In the genomic region with DNA sequence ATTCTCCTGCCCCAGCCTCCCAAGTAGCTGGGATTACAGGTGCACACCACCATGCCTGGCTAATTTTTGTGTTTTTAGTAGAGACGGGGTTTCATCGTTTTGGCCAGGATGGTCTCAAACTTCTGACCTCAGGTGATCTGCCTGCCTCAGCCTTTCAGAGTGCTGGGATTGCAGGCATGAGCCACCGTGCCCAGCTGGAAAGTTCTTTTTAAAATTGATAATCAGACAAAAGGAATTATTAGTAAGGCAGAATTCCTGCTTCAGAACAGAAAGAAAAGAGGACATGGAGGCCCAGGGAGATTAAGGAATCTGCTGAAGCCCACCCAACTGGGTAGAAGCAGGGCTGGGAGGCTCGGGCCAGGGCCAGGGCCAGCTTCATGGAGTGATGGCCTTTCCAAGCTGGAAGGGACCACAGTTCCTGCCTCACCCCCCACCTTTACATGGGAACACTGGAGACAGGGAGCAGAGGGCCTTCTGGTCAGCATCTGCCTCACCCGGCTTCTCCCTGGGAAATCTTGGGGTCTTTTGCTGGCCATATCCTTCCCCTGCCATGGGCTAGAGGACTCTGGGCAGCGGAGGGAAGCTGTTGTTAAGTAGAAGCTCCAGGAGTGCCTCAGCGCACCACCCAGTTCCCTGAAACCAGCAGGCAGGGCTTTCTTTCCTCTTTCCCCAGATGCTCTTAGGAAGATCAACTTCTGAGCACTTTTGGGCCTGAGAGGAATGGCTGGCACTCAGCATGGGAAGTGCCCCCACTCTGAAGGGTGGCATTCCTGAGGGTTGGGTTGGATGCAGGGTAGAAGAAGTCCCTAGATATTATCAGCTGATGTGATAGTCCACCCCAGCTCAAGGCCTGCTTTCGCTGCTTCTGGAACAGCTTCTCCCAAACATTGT, we compare ENCODE assay signal across 27 cellular contexts.
DNase-seq lines count a peak whose midpoint lies in the region; ATAC-seq lines count a peak whose summit lies in the region.
"Had no signal": no experiment of that assay in that cellular context is flagged by ENCODE, and none has a peak within 500 bp of the region (broad histone marks: within the 10 kb centered on the region; RNA-seq: fewer than 3 reads in every experiment).

No MANE protein-coding gene starts in this region.

- H3K36me3 Mint-ChIP-seq in immature natural killer cell: peaks cover 14 to 45% (median 23%) of the 10 kb centered on the region in 3 donors

- H3K14ac ChIP-seq in trophoblast cell (ENCODE audit: low read length): peak overlapping the region; percentile 20

- peaks cover 90 to 99% of the 10 kb centered on the region in 2 donors for H3K4me1 Mint-ChIP-seq in immature natural killer cell

- H4K12ac ChIP-seq in trophoblast cell (ENCODE audit: low read depth, low read length): no peak overlapping the region

- peaks cover 0 to 3% (median 3%) of the 10 kb centered on the region in 3 donors for H3K27me3 Mint-ChIP-seq in immature natural killer cell (ENCODE audit: low read depth in 3 of 3)
- H3K27me3 Mint-ChIP-seq: CD4-positive, alpha-beta memory T cell; naive thymus-derived CD4-positive, alpha-beta T cell had no signal

- no peak overlapping the region for H3K27ac ChIP-seq in trophoblast cell (ENCODE audit: low read depth, low read length)
- H3K27ac ChIP-seq: adrenal gland, parathyroid adenoma, Peyer's patch had no signal

- H3K4me3 Mint-ChIP-seq in immature natural killer cell: peak overlapping the region in 2 of 5 donors; percentile 20 to 43
- H3K4me3 Mint-ChIP-seq: CD4-positive, alpha-beta memory T cell; naive thymus-derived CD4-positive, alpha-beta T cell had no signal

- H3K18ac ChIP-seq in trophoblast cell (ENCODE audit: low read length): no peak overlapping the region

- ATAC-seq in HG03432 (IDR thresholded peaks at IDR 0.05; ENCODE audit: unreplicated experiment) (no peak), HG03039 (IDR thresholded peaks at IDR 0.05; ENCODE audit: unreplicated experiment) (no peak), HG02588 (IDR thresholded peaks at IDR 0.05; ENCODE audit: unreplicated experiment) (no peak)
- ATAC-seq: K562; naive thymus-derived CD4-positive, alpha-beta T cell had no signal

- H2BK5ac ChIP-seq in trophoblast cell (ENCODE audit: low read depth, low read length, poor library complexity): no peak overlapping the region

- H2BK12ac ChIP-seq in trophoblast cell (ENCODE audit: low read length): peak overlapping the region; percentile 46

- peak overlapping the region; percentile 55 to 97 (median 86) for H3K27ac Mint-ChIP-seq in immature natural killer cell
- H3K27ac Mint-ChIP-seq: activated T-helper 2 cell treated with anti-CD3 and anti-CD28 coated beads, Interferon-gamma antibody, Interleukin-2, Interleukin-4, amounts not matched to agents 10 μg/mL and 5 μg/mL and 100 μg/mL, durations not matched to agents 14 hours and 24 hours and 36 hours had no signal

- peaks cover 30% of the 10 kb centered on the region for H3K79me1 ChIP-seq in trophoblast cell (ENCODE audit: low read length)

- no peak overlapping the region for H3K4me2 ChIP-seq in trophoblast cell (ENCODE audit: low read length)

- no CpG with 5 or more reads among the region's 8 CpGs for WGBS in trophoblast cell (ENCODE audit: extremely low coverage, insufficient coverage, insufficient read length)

- H2AK5ac ChIP-seq in trophoblast cell (ENCODE audit: low read length): no peak overlapping the region

- H3K27me3 ChIP-seq in trophoblast cell (ENCODE audit: insufficient read depth, low read length): no peaks in the 10 kb centered on the region
- H3K27me3 ChIP-seq: adrenal gland, MG63, Peyer's patch had no signal

- DNase-seq in CD1c-positive myeloid dendritic cell (ENCODE audit: extremely low spot score): peak; percentile 8
- peak; percentile 40 for DNase-seq in EH (ENCODE audit: low read depth)
- no peak for DNase-seq in immature natural killer cell
- no peak for DNase-seq in trophoblast cell
- no peak for DNase-seq in NCI-H1092 treated with DMSO at 0.1 percent for 48 hours (lab: John Stamatoyannopoulos, UW)
- DNase-seq: activated CD4-positive, alpha-beta T cell treated with anti-CD3 and anti-CD28 coated beads for 48 hours; adrenal gland; CD4-positive, alpha-beta memory T cell; central memory CD4-positive, alpha-beta T cell; DMS153; erythroblast; foreskin fibroblast; GF-D8; HCEC 1CT; hippocampal formation; MG63; naive thymus-derived CD4-positive, alpha-beta T cell; NCI-H1436; NCI-H510A treated with DMSO at 0.1 percent for 48 hours; T-helper 2 cell had no signal

- H2BK120ac ChIP-seq in trophoblast cell (ENCODE audit: insufficient read depth, low read length, poor library complexity): no peak overlapping the region

- no peak overlapping the region for H3K4ac ChIP-seq in trophoblast cell (ENCODE audit: low read depth, low read length)

- H3K9me3 ChIP-seq in trophoblast cell (ENCODE audit: insufficient read depth, low read depth, low read length): no peaks in the 10 kb centered on the region
- H3K9me3 ChIP-seq: adrenal gland, MG63, Peyer's patch had no signal

- peaks cover 4% of the 10 kb centered on the region for H3K79me2 ChIP-seq in trophoblast cell (ENCODE audit: control insufficient read depth, insufficient read depth, low read length, poor library complexity)
- H3K79me2 ChIP-seq: parathyroid adenoma had no signal

- no peak overlapping the region for H3K4me3 ChIP-seq in trophoblast cell (ENCODE audit: low read depth, low read length)
- H3K4me3 ChIP-seq: adrenal gland, K562, MG63, Peyer's patch had no signal

- no peak overlapping the region for H3K9ac ChIP-seq in trophoblast cell (ENCODE audit: low read length)
- H3K9ac ChIP-seq: parathyroid adenoma had no signal

- H3K23ac ChIP-seq in trophoblast cell (ENCODE audit: low read length): no peak overlapping the region

- peaks cover 0 to 5% of the 10 kb centered on the region in 2 experiments for H3K36me3 ChIP-seq in trophoblast cell (ENCODE audit: control insufficient read depth in 1 of 2, insufficient read depth in 2 of 2, low read length in 2 of 2)
- H3K36me3 ChIP-seq: MG63 had no signal

- H2AFZ ChIP-seq in trophoblast cell (ENCODE audit: insufficient read depth, low read length, poor library complexity): no peak overlapping the region
- H2AFZ ChIP-seq: parathyroid adenoma had no signal

- no peak overlapping the region for H4K8ac ChIP-seq in trophoblast cell (ENCODE audit: low read depth, low read length)

- peak overlapping the region; percentile 17 for H4K91ac ChIP-seq in trophoblast cell (ENCODE audit: low read depth, low read length)

- H3K9me3 Mint-ChIP-seq in immature natural killer cell: no peaks in the 10 kb centered on the region
- H3K9me3 Mint-ChIP-seq: activated T-helper 2 cell treated with anti-CD3 and anti-CD28 coated beads, Interferon-gamma antibody, Interleukin-2, Interleukin-4, amounts not matched to agents 10 μg/mL and 5 μg/mL and 100 μg/mL, durations not matched to agents 14 hours and 24 hours and 36 hours; CD4-positive, alpha-beta memory T cell; naive thymus-derived CD4-positive, alpha-beta T cell had no signal

- peaks cover 29 to 37% of the 10 kb centered on the region in 2 experiments for H3K4me1 ChIP-seq in trophoblast cell (ENCODE audit: control insufficient read depth in 1 of 2, insufficient read depth in 2 of 2, low read length in 2 of 2)
- H3K4me1 ChIP-seq: parathyroid adenoma had no signal

Comparison
In these comparisons a context has a peak if more than half of its experiments do, and no peak if none do; other contexts are left out.
1. DNase-seq: peak in CD1c-positive myeloid dendritic cell (single experiment) and EH (single experiment); none in immature natural killer cell (0 of 3), trophoblast cell (0 of 2) and NCI-H1092 treated with DMSO at 0.1 percent for 48 hours (single experiment).